ENCODE assay signal across 9 cellular contexts in genomic region chr10:112383325-112383724, GRCh38. TPM values are rescaled to one million over a fixed set of nuclear protein-coding genes. Genes with fewer than 3 reads are reported as not detected.
DNase-seq lines count a peak whose midpoint lies in the region; ATAC-seq and TF ChIP-seq lines count a peak whose summit lies in the region.
"Had no signal": no experiment of that assay in that cellular context is flagged by ENCODE, and none has a peak within 500 bp of the region (broad histone marks: within the 10 kb centered on the region; RNA-seq: fewer than 3 reads in every experiment).

No MANE protein-coding gene starts in this region.

- no peak for TF ChIP-seq CTCF in AG09319 (IDR thresholded peaks at IDR 0.05; ENCODE audit: low read depth, low read length)
- TF ChIP-seq CTCF in astrocyte of the cerebellum (IDR thresholded peaks at IDR 0.05; ENCODE audit: low read depth, low read length, missing control alignments) = no peak
- TF ChIP-seq CTCF in right lobe of liver (IDR thresholded peaks at IDR 0.05) = no peak

- intact Hi-C loops in right lobe of liver (cut with DNase I) = no loop called here

- ATAC-seq in HG02798 (IDR thresholded peaks at IDR 0.05; ENCODE audit: poor library complexity, unreplicated experiment) = peak; percentile 67
- ATAC-seq in right lobe of liver = peak; percentile 62 to 80 (median 74)
- no peak for ATAC-seq in GM18909 (IDR thresholded peaks at IDR 0.05; ENCODE audit: poor library complexity, unreplicated experiment)

- peak overlapping the region in 2 of 3 donors; percentile 33 to 45 for H3K27ac ChIP-seq in right lobe of liver
- H3K27ac ChIP-seq: epithelial cell of prostate had no signal

- no peak for TF ChIP-seq POLR2A in right lobe of liver (IDR thresholded peaks at IDR 0.05)

- peak; percentile 11 for DNase-seq in AG09319 (ENCODE audit: extremely low read depth, low read depth)
- peak; percentile 9 for DNase-seq in astrocyte of the cerebellum (ENCODE audit: low read depth)
- peak in 1 of 3 donors; percentile 36 for DNase-seq in right lobe of liver
- DNase-seq in activated CD8-positive, alpha-beta memory T cell treated with anti-CD3 and anti-CD28 coated beads, Interleukin-2, amount 50 U/mL, for 4 hours = no peak
- DNase-seq in putamen (ENCODE audit: low spot score) = no peak
- DNase-seq in SIG-M5 (lab: John Stamatoyannopoulos, UW) = no peak

- H3K4me3 ChIP-seq in astrocyte of the cerebellum (ENCODE audit: low read depth, low read length) (no peak overlapping the region), right lobe of liver (no peak overlapping the region)

- no peaks in the 10 kb centered on the region for H3K9me3 ChIP-seq in right lobe of liver

- 14% methylated on average over 3 of the region's 3 CpGs for WGBS in right lobe of liver (ENCODE audit: insufficient coverage, low coverage, low lambda C conversion rate, missing lambda C conversion rate)

- in situ Hi-C loops in astrocyte of the cerebellum (cut with HindIII; ENCODE audit: low sequenced_read_pairs) = no loop called here

- H3K4me1 ChIP-seq in right lobe of liver = peaks cover 0 to 57% (median 27%) of the 10 kb centered on the region in 4 donors

- no peaks in the 10 kb centered on the region for H3K36me3 ChIP-seq in right lobe of liver

- H3K27me3 ChIP-seq in right lobe of liver = no peaks in the 10 kb centered on the region

RNA-seq across cellular contexts. Expression of gene ACSL5, which starts 9.4 kb away (rescaled TPM):
- total RNA-seq in right lobe of liver = 10 to 100 TPM; 35.1 to 92.4 (median 73.8) TPM

Comparison
In these comparisons a context has a peak if more than half of its experiments do, and no peak if none do; other contexts are left out.
1. DNase-seq: peak in AG09319 (single experiment) and astrocyte of the cerebellum (single experiment); none in activated CD8-positive, alpha-beta memory T cell treated with anti-CD3 and anti-CD28 coated beads, Interleukin-2, amount 50 U/mL, for 4 hours (single experiment), putamen (single experiment) and SIG-M5 (single experiment).